ENCODE assay signal across 13 cellular contexts in genomic region chr1:159920651-159921050, GRCh38. TPM values are rescaled to one million over a fixed set of nuclear protein-coding genes. Genes with fewer than 3 reads are reported as not detected.
A peak's percentile ranks its signal among the peaks of the same experiment; 100 is the strongest.
DNase-seq lines count a peak whose midpoint lies in the region; ATAC-seq and TF ChIP-seq lines count a peak whose summit lies in the region.
"Had no signal": no experiment of that assay in that cellular context is flagged by ENCODE, and none has a peak within 500 bp of the region (broad histone marks: within the 10 kb centered on the region; RNA-seq: fewer than 3 reads in every experiment).

No MANE protein-coding gene starts in this region.

- no peak for ATAC-seq in activated T-cell treated with anti-CD3 and anti-CD28 coated beads, Interleukin-2, amount 50 U/mL, for 72 hours (replicated peaks in 1 of 2)

- intact Hi-C loops in esophagus squamous epithelium (cut with DNase I): no loop called here

- H3K36me3 Mint-ChIP-seq in activated T-cell treated with anti-CD3 and anti-CD28 coated beads, Interleukin-2, amount 50 U/mL, for 72 hours (ENCODE audit: insufficient read depth in 2 of 2): peaks cover 13 to 48% of the 10 kb centered on the region in 2 donors

- H3K27ac Mint-ChIP-seq in activated T-cell treated with anti-CD3 and anti-CD28 coated beads, Interleukin-2, amount 50 U/mL, for 72 hours: peak overlapping the region; percentile 49

- H3K4me3 ChIP-seq in Peyer's patch: no peak overlapping the region
- H3K4me3 ChIP-seq in esophagus squamous epithelium: no peak overlapping the region
- no peak overlapping the region for H3K4me3 ChIP-seq in subcutaneous abdominal adipose tissue (ENCODE audit: low read depth in 1 of 5, low read length in 5 of 5)
- H3K4me3 ChIP-seq: testis had no signal

- WGBS in esophagus squamous epithelium, 2 donors: 58 to 67% methylated on average over 1 of the region's 1 CpG

- peaks cover 69% of the 10 kb centered on the region for H3K4me1 Mint-ChIP-seq in activated T-cell treated with anti-CD3 and anti-CD28 coated beads, Interleukin-2, amount 50 U/mL, for 72 hours (ENCODE audit: low read depth)

- H3K36me3 ChIP-seq in Peyer's patch: peaks cover 0 to 40% (median 0%) of the 10 kb centered on the region in 3 donors
- peaks cover 23 to 51% (median 25%) of the 10 kb centered on the region in 3 donors for H3K36me3 ChIP-seq in esophagus squamous epithelium
- peaks cover 4 to 56% (median 41%) of the 10 kb centered on the region in 5 donors for H3K36me3 ChIP-seq in subcutaneous abdominal adipose tissue (ENCODE audit: control insufficient read depth in 5 of 5, insufficient read depth in 5 of 5, low read length in 5 of 5)

- TF ChIP-seq CTCF in Peyer's patch (IDR thresholded peaks at IDR 0.05): no peak
- no peak for TF ChIP-seq CTCF in esophagus squamous epithelium (IDR thresholded peaks at IDR 0.05)

- H3K27me3 ChIP-seq in Peyer's patch (no peaks in the 10 kb centered on the region), esophagus squamous epithelium (no peaks in the 10 kb centered on the region), subcutaneous abdominal adipose tissue (ENCODE audit: control insufficient read depth in 5 of 5, insufficient read depth in 4 of 5, low read length in 5 of 5) (no peaks in the 10 kb centered on the region)
- H3K27me3 ChIP-seq: testis had no signal

- H3K9me3 ChIP-seq in Peyer's patch (no peaks in the 10 kb centered on the region), esophagus squamous epithelium (no peaks in the 10 kb centered on the region), subcutaneous abdominal adipose tissue (ENCODE audit: control insufficient read depth in 5 of 5, low read length in 5 of 5) (no peaks in the 10 kb centered on the region)
- H3K9me3 ChIP-seq: testis had no signal

- no peak for DNase-seq in activated T-cell treated with anti-CD3 and anti-CD28 coated beads, Interleukin-2, amount 50 U/mL, for 72 hours
- DNase-seq in activated T-cell treated with anti-CD3 and anti-CD28 coated beads, Interleukin-2, amount 50 U/mL, for 1 hour: no peak
- no peak for DNase-seq in Peyer's patch
- no peak for DNase-seq in esophagus squamous epithelium (lab: John Stamatoyannopoulos, UW)
- no peak for DNase-seq in stimulated activated CD4-positive, alpha-beta T cell treated with anti-CD3 and anti-CD28 coated beads, Interleukin-15, amount 100 ng/mL, for 24 hours
- DNase-seq in HuH-7 (ENCODE audit: low spot score): no peak
- DNase-seq in AG08396 (ENCODE audit: low spot score): no peak
- DNase-seq: activated CD4-positive, CD25-positive, alpha-beta regulatory T cell; foreskin fibroblast; Right ventricle myocardium superior; testis had no signal

- H3K4me1 ChIP-seq in Peyer's patch: peaks cover 0 to 66% (median 14%) of the 10 kb centered on the region in 4 donors
- peaks cover 26 to 90% (median 74%) of the 10 kb centered on the region in 3 donors for H3K4me1 ChIP-seq in esophagus squamous epithelium
- peaks cover 11 to 83% (median 60%) of the 10 kb centered on the region in 5 donors for H3K4me1 ChIP-seq in subcutaneous abdominal adipose tissue (ENCODE audit: control insufficient read depth in 5 of 5, insufficient read depth in 5 of 5, low read length in 5 of 5)

- H3K27ac ChIP-seq in Peyer's patch (peak overlapping the region; percentile 94 to 97 (median 96)), esophagus squamous epithelium (peak overlapping the region in 3 of 4 donors; percentile 95 to 99 (median 98)), subcutaneous abdominal adipose tissue (ENCODE audit: low read depth, low read length) (peak overlapping the region; percentile 97)
- H3K27ac ChIP-seq: testis had no signal

- H3K9me3 Mint-ChIP-seq in activated T-cell treated with anti-CD3 and anti-CD28 coated beads, Interleukin-2, amount 50 U/mL, for 72 hours: no peaks in the 10 kb centered on the region

- no peak overlapping the region for H3K9ac ChIP-seq in subcutaneous abdominal adipose tissue (ENCODE audit: low read length in 5 of 5)

- TF ChIP-seq POLR2A in Peyer's patch (IDR thresholded peaks at IDR 0.05): no peak
- no peak for TF ChIP-seq POLR2A in esophagus squamous epithelium (IDR thresholded peaks at IDR 0.05)

- H3K4me3 Mint-ChIP-seq in activated T-cell treated with anti-CD3 and anti-CD28 coated beads, Interleukin-2, amount 50 U/mL, for 72 hours: peak overlapping the region; percentile 90 to 96

- no peaks in the 10 kb centered on the region for H3K27me3 Mint-ChIP-seq in activated T-cell treated with anti-CD3 and anti-CD28 coated beads, Interleukin-2, amount 50 U/mL, for 72 hours (ENCODE audit: low read depth)

RNA-seq across cellular contexts. Expression of gene TAGLN2, which starts 4.7 kb away (rescaled TPM):
- total RNA-seq in activated T-cell treated with anti-CD3 and anti-CD28 coated beads, Interleukin-2, amount 50 U/mL, for 72 hours: 100 to 1,000 TPM; 378 to 431 TPM
- total RNA-seq in Peyer's patch (100 to 1,000 TPM; 120 to 304 (median 177) TPM), esophagus squamous epithelium (100 to 1,000 TPM; 308 to 468 (median 357) TPM)

RNA-seq across cellular contexts. Expression of gene CFAP45, which starts 20.7 kb away (rescaled TPM):
- 1 to 10 TPM; 2.0 to 2.8 TPM for total RNA-seq in activated T-cell treated with anti-CD3 and anti-CD28 coated beads, Interleukin-2, amount 50 U/mL, for 72 hours
- total RNA-seq in Peyer's patch (1 to 10 TPM in 1 of 4 donors, not detected in 3; 2.5 TPM), esophagus squamous epithelium (under 1 TPM in 2 of 4 donors, not detected in 2; 0.48 to 0.95 TPM)

RNA-seq across cellular contexts. Expression of gene IGSF9, which starts 24.8 kb away (rescaled TPM):
- total RNA-seq in activated T-cell treated with anti-CD3 and anti-CD28 coated beads, Interleukin-2, amount 50 U/mL, for 72 hours: under 1 TPM; 0.12 TPM
- total RNA-seq in Peyer's patch (100 to 1,000 TPM in 1 of 4 donors, 10 to 100 TPM in 2, 1 to 10 TPM in 1; 5.8 to 169 (median 40.6) TPM), esophagus squamous epithelium (10 to 100 TPM in 1 of 4 donors, 1 to 10 TPM in 3; 4.2 to 12.0 (median 8.8) TPM)
- total RNA-seq: dermis microvascular lymphatic vessel endothelial cell had no signal

RNA-seq across cellular contexts. Expression of gene SLAMF9, which starts 33.4 kb away (rescaled TPM):
- total RNA-seq in activated T-cell treated with anti-CD3 and anti-CD28 coated beads, Interleukin-2, amount 50 U/mL, for 72 hours: not detected
- total RNA-seq in Peyer's patch: not detected
- under 1 TPM in 2 of 4 donors, not detected in 2; 0.92 to 0.99 TPM for total RNA-seq in esophagus squamous epithelium
- total RNA-seq: dermis microvascular lymphatic vessel endothelial cell, Right ventricle myocardium superior had no signal

RNA-seq across cellular contexts. Expression of gene VSIG8, which starts 58.2 kb away (rescaled TPM):
- not detected for total RNA-seq in activated T-cell treated with anti-CD3 and anti-CD28 coated beads, Interleukin-2, amount 50 U/mL, for 72 hours
- under 1 TPM in 1 of 4 donors, not detected in 3; 0.85 TPM for total RNA-seq in Peyer's patch
- 1 to 10 TPM in 3 of 4 donors, under 1 TPM in 1; 0.38 to 7.8 (median 1.8) TPM for total RNA-seq in esophagus squamous epithelium
- total RNA-seq: dermis microvascular lymphatic vessel endothelial cell, Right ventricle myocardium superior had no signal

Comparison
In these comparisons a context has a peak if more than half of its experiments do, and no peak if none do; other contexts are left out.
1. RNA of gene IGSF9, which starts 24.8 kb away (total RNA-seq): 5.8 to 169 TPM in Peyer's patch and 4.2 to 12.0 TPM in esophagus squamous epithelium; 0.12 TPM in activated T-cell treated with anti-CD3 and anti-CD28 coated beads, Interleukin-2, amount 50 U/mL, for 72 hours; every median in the first group is over 4 times any median in the second.
2. Peak in every context shown above with its lines, with median percentiles within 50 percentile points of each other: H3K27ac ChIP-seq.